In the genomic region with DNA sequence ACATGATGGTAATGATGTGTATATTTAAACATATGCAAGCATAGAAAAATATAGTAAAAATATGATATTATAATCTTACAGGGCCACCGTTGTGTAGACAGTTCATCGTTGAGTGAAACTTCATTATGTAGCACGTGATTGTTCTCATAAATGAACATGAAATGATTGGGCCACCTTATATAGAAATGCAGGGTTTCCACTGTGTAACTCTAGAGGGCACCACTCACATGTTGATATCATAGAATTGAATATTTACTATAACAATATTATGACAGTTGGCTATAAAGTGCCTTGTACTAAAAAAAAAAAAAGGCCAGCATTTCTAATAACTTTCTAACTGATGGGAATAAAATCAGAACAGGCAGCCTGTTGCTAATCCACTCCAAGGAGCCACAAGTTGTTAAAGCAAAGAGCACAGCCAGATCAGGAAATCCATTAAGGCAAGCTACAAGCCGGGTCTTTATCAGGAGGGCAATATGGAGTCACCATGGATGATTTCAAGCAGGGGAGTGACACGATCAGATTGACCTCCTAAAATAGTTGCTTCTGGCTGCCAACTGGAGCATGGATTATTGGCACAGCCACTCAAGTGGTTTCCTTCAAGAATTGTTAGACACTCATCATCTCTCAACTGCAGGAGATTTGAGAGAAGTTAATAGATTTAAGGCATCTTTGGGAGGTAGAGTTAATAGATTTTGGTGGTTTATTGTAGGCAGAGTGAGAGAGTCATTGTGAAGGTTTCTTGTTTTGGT, we compare ENCODE assay signal across 9 cellular contexts. TPM values are rescaled to one million over a fixed set of nuclear protein-coding genes. Genes with fewer than 3 reads are reported as not detected.
A peak's percentile ranks its signal among the peaks of the same experiment; 100 is the strongest.
DNase-seq lines count a peak whose midpoint lies in the region; ATAC-seq and TF ChIP-seq lines count a peak whose summit lies in the region.
"Had no signal": no experiment of that assay in that cellular context is flagged by ENCODE, and none has a peak within 500 bp of the region (broad histone marks: within the 10 kb centered on the region; RNA-seq: fewer than 3 reads in every experiment).

No MANE protein-coding gene starts in this region.

- TF ChIP-seq CTCF in HEK293 (tag by site-specific recombination; IDR thresholded peaks at IDR 0.05) (no peak), liver (IDR thresholded peaks at IDR 0.05; ENCODE audit: low read depth, low read length, missing input control) (peak; percentile 58), glutamatergic neuron (IDR thresholded peaks at IDR 0.05; ENCODE audit: partially characterized antibody, unreplicated experiment) (no peak)
- peak; percentile 66 for TF ChIP-seq CTCF in activated CD8-positive, alpha-beta T cell treated with anti-CD3 and anti-CD28 coated beads for 36 hours (IDR thresholded peaks at IDR 0.05)

- H3K36me3 Mint-ChIP-seq in activated CD8-positive, alpha-beta T cell treated with anti-CD3 and anti-CD28 coated beads for 36 hours (ENCODE audit: low read depth) = no peaks in the 10 kb centered on the region
- no peaks in the 10 kb centered on the region for H3K36me3 Mint-ChIP-seq in glutamatergic neuron (ENCODE audit: unreplicated experiment)

- H3K27ac Mint-ChIP-seq in activated CD8-positive, alpha-beta T cell treated with anti-CD3 and anti-CD28 coated beads for 36 hours = no peak overlapping the region
- H3K27ac Mint-ChIP-seq in glutamatergic neuron (ENCODE audit: unreplicated experiment) = no peak overlapping the region

- H3K9ac ChIP-seq in liver (ENCODE audit: low read depth in 1 of 2, low read length in 2 of 2) = no peak overlapping the region

- POLR2A ChIA-PET in HEK293 (lab: Yijun Ruan, JAX) = no interaction called here
- POLR2A ChIA-PET in activated CD8-positive, alpha-beta T cell treated with anti-CD3 and anti-CD28 coated beads for 36 hours (lab: Charles Lee) = no interaction called here
- POLR2A ChIA-PET in HEK293T (lab: Yijun Ruan, JAX) = no interaction called here

- H3K4me3 ChIP-seq in HEK293 (ENCODE audit: low read depth, low read length) = no peak overlapping the region
- H3K4me3 ChIP-seq in liver (ENCODE audit: low read depth in 1 of 3, low read length in 3 of 3) = no peak overlapping the region

- H3K9me3 ChIP-seq in HEK293 (ENCODE audit: control insufficient read depth, insufficient read depth, low read depth, low read length) (no peaks in the 10 kb centered on the region), liver (ENCODE audit: control insufficient read depth in 4 of 4, low read length in 3 of 4) (peaks cover 0 to 4% (median 0%) of the 10 kb centered on the region in 4 donors)

- H3K4me3 Mint-ChIP-seq in activated CD8-positive, alpha-beta T cell treated with anti-CD3 and anti-CD28 coated beads for 36 hours = no peak overlapping the region
- no peak overlapping the region for H3K4me3 Mint-ChIP-seq in glutamatergic neuron (ENCODE audit: unreplicated experiment)

- DNase-seq in COR-L47 (lab: John Stamatoyannopoulos, UW) (peak; percentile 7), HEK293T (ENCODE audit: extremely low spot score) (no peak), NCI-H748 (lab: John Stamatoyannopoulos, UW; ENCODE audit: unreplicated experiment) (no peak), glutamatergic neuron (no peak)
- peak; percentile 33 for DNase-seq in activated CD8-positive, alpha-beta T cell treated with anti-CD3 and anti-CD28 coated beads for 36 hours
- DNase-seq in activated CD8-positive, alpha-beta memory T cell treated with anti-CD3 and anti-CD28 coated beads, Interleukin-2, amount 50 U/mL, for 4 hours = no peak
- DNase-seq: kidney glomerular epithelial cell had no signal

- intact Hi-C loops in activated CD8-positive, alpha-beta T cell treated with anti-CD3 and anti-CD28 coated beads for 36 hours (cut with micrococcal nuclease) = loop anchor here (1.0 kb wide), 1 partner anchor 53 kb away; no protein-coding TSS in a partner anchor

- WGBS in liver = 37% methylated on average over 5 of the region's 5 CpGs

- ATAC-seq in activated CD8-positive, alpha-beta T cell treated with anti-CD3 and anti-CD28 coated beads for 36 hours = peak; percentile 69

- H3K4me1 Mint-ChIP-seq in activated CD8-positive, alpha-beta T cell treated with anti-CD3 and anti-CD28 coated beads for 36 hours (ENCODE audit: low read depth) = peaks cover 8% of the 10 kb centered on the region
- no peaks in the 10 kb centered on the region for H3K4me1 Mint-ChIP-seq in glutamatergic neuron (ENCODE audit: low read depth, unreplicated experiment)

- H3K9me3 Mint-ChIP-seq in activated CD8-positive, alpha-beta T cell treated with anti-CD3 and anti-CD28 coated beads for 36 hours = peaks cover 3% of the 10 kb centered on the region
- no peaks in the 10 kb centered on the region for H3K9me3 Mint-ChIP-seq in glutamatergic neuron (ENCODE audit: unreplicated experiment)

- H3K27ac ChIP-seq in HEK293 (ENCODE audit: extremely low read depth, low read depth, low read length) (no peak overlapping the region), liver (ENCODE audit: low read depth in 1 of 2, low read length in 2 of 2) (no peak overlapping the region)

- H3K36me3 ChIP-seq in HEK293 (ENCODE audit: control insufficient read depth in 2 of 2, insufficient read depth in 1 of 2, low read length in 2 of 2) (no peaks in the 10 kb centered on the region), liver (ENCODE audit: control insufficient read depth in 4 of 4, insufficient read depth in 3 of 4, low read depth in 1 of 4, low read length in 3 of 4) (no peaks in the 10 kb centered on the region)

- H3K4me1 ChIP-seq in HEK293 (ENCODE audit: control insufficient read depth, insufficient read depth, low read length) (no peaks in the 10 kb centered on the region), liver (ENCODE audit: control insufficient read depth in 4 of 4, insufficient read depth in 4 of 4, low read length in 3 of 4) (peaks cover 0 to 21% (median 18%) of the 10 kb centered on the region in 4 donors)

- TF ChIP-seq RAD21 in liver (IDR thresholded peaks at IDR 0.05) = peak; percentile 78 to 81

- no peaks in the 10 kb centered on the region for H3K27me3 ChIP-seq in liver (ENCODE audit: control insufficient read depth in 4 of 4, insufficient read depth in 4 of 4, low read length in 3 of 4)

- CTCF ChIA-PET in HEK293 (lab: Yijun Ruan, JAX) (interaction anchor here (0.7 to 1.5 kb wide), 11 partner anchors 8 to 306 kb away, joined by 3 to 10 read pairs (median 3); no protein-coding TSS in a partner anchor), HEK293T (lab: Yijun Ruan, JAX) (interaction anchor here (0.7 to 1.0 kb wide), 6 partner anchors 31 to 155 kb away, joined by 3 to 7 read pairs (median 3); no protein-coding TSS in a partner anchor)
- CTCF ChIA-PET in activated CD8-positive, alpha-beta T cell treated with anti-CD3 and anti-CD28 coated beads for 36 hours (lab: Charles Lee) = interaction anchor here (0.6 to 12.3 kb wide), 11 partner anchors 9 to 286 kb away, joined by 3 to 190 read pairs (median 4); no protein-coding TSS in a partner anchor

- H3K27me3 Mint-ChIP-seq in activated CD8-positive, alpha-beta T cell treated with anti-CD3 and anti-CD28 coated beads for 36 hours = no peaks in the 10 kb centered on the region
- no peaks in the 10 kb centered on the region for H3K27me3 Mint-ChIP-seq in glutamatergic neuron (ENCODE audit: unreplicated experiment)

TF ChIP-seq in liver, 16 proteins besides CTCF, POLR2A, EP300 and RAD21:
- peak in 1 of 2 donors; percentile 7 for TF ChIP-seq HNF4A (conservative IDR thresholded peaks at IDR 0.05)
- TF ChIP-seq, protein P1, sequence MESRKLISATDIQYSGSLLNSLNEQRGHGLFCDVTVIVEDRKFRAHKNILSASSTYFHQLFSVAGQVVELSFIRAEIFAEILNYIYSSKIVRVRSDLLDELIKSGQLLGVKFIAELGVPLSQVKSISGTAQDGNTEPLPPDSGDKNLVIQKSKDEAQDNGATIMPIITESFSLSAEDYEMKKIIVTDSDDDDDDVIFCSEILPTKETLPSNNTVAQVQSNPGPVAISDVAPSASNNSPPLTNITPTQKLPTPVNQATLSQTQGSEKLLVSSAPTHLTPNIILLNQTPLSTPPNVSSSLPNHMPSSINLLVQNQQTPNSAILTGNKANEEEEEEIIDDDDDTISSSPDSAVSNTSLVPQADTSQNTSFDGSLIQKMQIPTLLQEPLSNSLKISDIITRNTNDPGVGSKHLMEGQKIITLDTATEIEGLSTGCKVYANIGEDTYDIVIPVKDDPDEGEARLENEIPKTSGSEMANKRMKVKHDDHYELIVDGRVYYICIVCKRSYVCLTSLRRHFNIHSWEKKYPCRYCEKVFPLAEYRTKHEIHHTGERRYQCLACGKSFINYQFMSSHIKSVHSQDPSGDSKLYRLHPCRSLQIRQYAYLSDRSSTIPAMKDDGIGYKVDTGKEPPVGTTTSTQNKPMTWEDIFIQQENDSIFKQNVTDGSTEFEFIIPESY (IDR thresholded peaks at IDR 0.05) = no peak

TF ChIP-seq in HEK293T, 16 proteins besides CTCF, POLR2A, EP300 and RAD21:
- no peak for TF ChIP-seq L3MBTL2 (conservative IDR thresholded peaks at IDR 0.05)
- TF ChIP-seq SUZ12 (IDR thresholded peaks at IDR 0.05) = no peak

RNA-seq across cellular contexts. Expression of a gene that starts 16.7 kb away (rescaled TPM):
- total RNA-seq in activated CD8-positive, alpha-beta T cell treated with anti-CD3 and anti-CD28 coated beads for 36 hours = not detected
- not detected for total RNA-seq in liver
- not detected for polyA plus RNA-seq in liver
- total RNA-seq in glutamatergic neuron (ENCODE audit: unreplicated experiment) = not detected

RNA-seq across cellular contexts. Expression of a gene that starts 25.4 kb away (rescaled TPM):
- total RNA-seq in activated CD8-positive, alpha-beta T cell treated with anti-CD3 and anti-CD28 coated beads for 36 hours = not detected
- total RNA-seq in liver (not detected), glutamatergic neuron (ENCODE audit: unreplicated experiment) (not detected)
- polyA plus RNA-seq in liver = not detected

RNA-seq across cellular contexts. Expression of a gene that starts 31.8 kb away (rescaled TPM):
- not detected for total RNA-seq in activated CD8-positive, alpha-beta T cell treated with anti-CD3 and anti-CD28 coated beads for 36 hours
- not detected for total RNA-seq in liver
- not detected for polyA plus RNA-seq in liver
- total RNA-seq in glutamatergic neuron (ENCODE audit: unreplicated experiment) = not detected

RNA-seq across cellular contexts. Expression of a gene that starts 43.0 kb away (rescaled TPM):
- under 1 TPM; 0.50 to 0.85 TPM for total RNA-seq in activated CD8-positive, alpha-beta T cell treated with anti-CD3 and anti-CD28 coated beads for 36 hours
- total RNA-seq in liver (10 to 100 TPM in 1 of 2 donors, 1 to 10 TPM in 1; 3.9 to 23.1 TPM), glutamatergic neuron (ENCODE audit: unreplicated experiment) (not detected)
- 100 to 1,000 TPM in 1 of 2 donors, 10 to 100 TPM in 1; 28.5 to 121 TPM for polyA plus RNA-seq in liver

Comparison
In these comparisons a context has a peak if more than half of its experiments do, and no peak if none do; other contexts are left out.
1. DNase-seq: peak in COR-L47 (single experiment) and activated CD8-positive, alpha-beta T cell treated with anti-CD3 and anti-CD28 coated beads for 36 hours (single experiment); none in HEK293T (single experiment), NCI-H748 (single experiment), glutamatergic neuron (single experiment) and activated CD8-positive, alpha-beta memory T cell treated with anti-CD3 and anti-CD28 coated beads, Interleukin-2, amount 50 U/mL, for 4 hours (single experiment).
2. CTCF ChIP-seq: peak in activated CD8-positive, alpha-beta T cell treated with anti-CD3 and anti-CD28 coated beads for 36 hours (single experiment) and liver (single experiment); none in HEK293 (single experiment) and glutamatergic neuron (single experiment).